ENCODE assay signal across 8 cellular contexts in the genomic region with DNA sequence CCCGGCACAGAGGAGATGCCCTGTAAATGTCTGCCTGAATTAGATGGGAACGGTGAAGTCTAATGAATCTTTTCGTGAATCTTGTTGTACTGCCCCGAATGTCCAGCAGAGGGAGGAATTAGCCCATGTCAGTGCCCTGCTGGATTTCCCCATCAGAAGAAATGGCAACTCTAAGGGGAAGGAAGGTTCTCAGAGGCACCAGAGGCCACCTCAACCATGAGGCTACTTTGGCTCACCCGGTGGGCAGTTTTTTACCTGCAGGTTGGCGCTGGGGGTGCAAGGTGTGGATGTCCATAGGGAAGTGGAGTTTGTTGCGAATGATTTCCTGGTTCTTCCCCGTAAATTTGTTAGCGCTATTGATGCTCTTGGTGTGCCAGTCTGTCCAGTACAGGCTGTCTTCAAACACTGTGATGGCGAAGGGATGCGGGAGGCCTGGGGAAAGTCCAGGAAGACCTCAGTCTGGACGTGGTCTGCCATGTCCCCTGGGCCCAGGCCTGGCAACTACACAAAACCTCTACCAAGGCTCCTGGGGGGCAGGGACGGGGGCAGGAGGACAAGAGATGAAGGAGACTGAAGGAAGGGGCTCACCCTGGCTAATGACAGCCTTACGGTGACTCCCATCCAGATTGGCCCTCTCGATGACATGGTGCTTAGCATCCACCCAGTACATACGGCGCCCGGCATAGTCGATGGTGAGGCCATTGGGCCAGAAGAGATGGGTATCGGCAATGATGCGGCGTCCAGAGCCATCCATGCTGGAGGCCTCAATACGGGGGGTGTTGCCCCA. TPM values are rescaled to one million over a fixed set of nuclear protein-coding genes. Genes with fewer than 3 reads are reported as not detected.
A peak's percentile ranks its signal among the peaks of the same experiment; 100 is the strongest.
DNase-seq lines count a peak whose midpoint lies in the region; ATAC-seq and TF ChIP-seq lines count a peak whose summit lies in the region.

No MANE protein-coding gene starts in this region.

- no peaks in the 10 kb centered on the region for H3K27me3 ChIP-seq in Peyer's patch

- TF ChIP-seq CTCF in GM12872 (IDR thresholded peaks at IDR 0.05; ENCODE audit: insufficient read depth, low read depth, low read length) (peak; percentile 87), Peyer's patch (IDR thresholded peaks at IDR 0.05) (peak; percentile 49 to 95 (median 92)), fibroblast of the aortic adventitia (IDR thresholded peaks at IDR 0.05; ENCODE audit: insufficient read depth, low read length) (peak; percentile 87)

- no peaks in the 10 kb centered on the region for H3K36me3 Mint-ChIP-seq in activated T-cell treated with anti-CD3 and anti-CD28 coated beads, Interleukin-2, amount 50 U/mL, for 4 hours (ENCODE audit: insufficient read depth)

- no peak overlapping the region for H3K4me3 Mint-ChIP-seq in activated T-cell treated with anti-CD3 and anti-CD28 coated beads, Interleukin-2, amount 50 U/mL, for 4 hours

- H3K27ac ChIP-seq in Peyer's patch, result no peak overlapping the region

- H3K36me3 ChIP-seq in Peyer's patch, result peaks cover 0 to 44% (median 0%) of the 10 kb centered on the region in 3 donors

- H3K9me3 ChIP-seq in Peyer's patch, result no peaks in the 10 kb centered on the region

- no peaks in the 10 kb centered on the region for H3K4me1 ChIP-seq in Peyer's patch

- peak; percentile 85 to 90 for ATAC-seq in activated T-cell treated with anti-CD3 and anti-CD28 coated beads, Interleukin-2, amount 50 U/mL, for 4 hours
- no peak for ATAC-seq in GM21528 (IDR thresholded peaks at IDR 0.05; ENCODE audit: low FRiP score, unreplicated experiment)

- H3K4me3 ChIP-seq in Peyer's patch, result no peak overlapping the region
- H3K4me3 ChIP-seq in fibroblast of the aortic adventitia (ENCODE audit: low read depth, low read length), result no peak overlapping the region

- H3K4me1 Mint-ChIP-seq in activated T-cell treated with anti-CD3 and anti-CD28 coated beads, Interleukin-2, amount 50 U/mL, for 4 hours (ENCODE audit: low read depth), result no peaks in the 10 kb centered on the region

- peaks cover 9% of the 10 kb centered on the region for H3K27me3 Mint-ChIP-seq in activated T-cell treated with anti-CD3 and anti-CD28 coated beads, Interleukin-2, amount 50 U/mL, for 4 hours (ENCODE audit: low read depth)

- no peaks in the 10 kb centered on the region for H3K9me3 Mint-ChIP-seq in activated T-cell treated with anti-CD3 and anti-CD28 coated beads, Interleukin-2, amount 50 U/mL, for 4 hours

- TF ChIP-seq POLR2A in Peyer's patch (IDR thresholded peaks at IDR 0.05), result no peak

- DNase-seq in Kasumi-1 (lab: John Stamatoyannopoulos, UW) (peak; percentile 81 to 88), Peyer's patch (peak in 2 of 3 donors; percentile 73 to 90), fibroblast of the aortic adventitia (ENCODE audit: low read depth) (peak; percentile 84), nucleus accumbens (lab: John Stamatoyannopoulos, UW) (peak in 46 of 56 donors; percentile 11 to 89 (median 54)), superior temporal gyrus (ENCODE audit: extremely low spot score) (peak; percentile 96)
- peak; percentile 72 for DNase-seq in activated T-cell treated with anti-CD3 and anti-CD28 coated beads, Interleukin-2, amount 50 U/mL, for 4 hours

RNA-seq across cellular contexts. Expression of a gene that starts 28.5 kb away (rescaled TPM):
- 10 to 100 TPM; 37.1 to 62.5 (median 44.4) TPM for total RNA-seq in Peyer's patch
- under 1 TPM; 0.11 to 0.13 (median 0.13) TPM for total RNA-seq in activated T-cell treated with anti-CD3 and anti-CD28 coated beads, Interleukin-2, amount 50 U/mL, for 4 hours
- total RNA-seq in fibroblast of the aortic adventitia (ENCODE audit: low replicate concordance), result 4.7 and 9.7 TPM in 2 replicates

RNA-seq across cellular contexts. Expression of a gene that starts 43.8 kb away (rescaled TPM):
- total RNA-seq in Peyer's patch, result 10 to 100 TPM; 23.8 to 75.1 (median 26.7) TPM
- total RNA-seq in activated T-cell treated with anti-CD3 and anti-CD28 coated beads, Interleukin-2, amount 50 U/mL, for 4 hours, result 10 to 100 TPM; 62.9 to 71.8 (median 65.5) TPM
- 79.5 and 83.3 TPM in 2 replicates for total RNA-seq in fibroblast of the aortic adventitia (ENCODE audit: low replicate concordance)

RNA-seq across cellular contexts. Expression of a gene that starts 46.7 kb away (rescaled TPM):
- total RNA-seq in Peyer's patch, result 10 to 100 TPM; 31.8 to 42.1 (median 39.1) TPM
- 10 to 100 TPM; 12.9 to 15.0 (median 14.3) TPM for total RNA-seq in activated T-cell treated with anti-CD3 and anti-CD28 coated beads, Interleukin-2, amount 50 U/mL, for 4 hours
- 24.6 and 34.9 TPM in 2 replicates for total RNA-seq in fibroblast of the aortic adventitia (ENCODE audit: low replicate concordance)
